ENCODE assay signal across 11 cellular contexts in genomic region chr15:75177360-75178071, GRCh38. TPM values are rescaled to one million over a fixed set of nuclear protein-coding genes. Genes with fewer than 3 reads are reported as not detected.
DNase-seq lines count a peak whose midpoint lies in the region; ATAC-seq and TF ChIP-seq lines count a peak whose summit lies in the region.
"Had no signal": no experiment of that assay in that cellular context is flagged by ENCODE, and none has a peak within 500 bp of the region (broad histone marks: within the 10 kb centered on the region; RNA-seq: fewer than 3 reads in every experiment).

No MANE protein-coding gene starts in this region.

- H2AFZ ChIP-seq in SK-N-SH (ENCODE audit: low read depth), result no peak overlapping the region

- CTCF ChIA-PET in SK-N-SH (lab: Yijun Ruan, JAX), result interaction anchor here (1.3 to 1.5 kb wide), 2 partner anchors 24 to 27 kb away, joined by 3 read pairs; partner anchors contain the start of gene C15orf39
- CTCF ChIA-PET in naive thymus-derived CD4-positive, alpha-beta T cell (lab: Charles Lee), result no interaction called here

- H3K4me3 ChIP-seq in SK-N-SH (ENCODE audit: low read depth in 2 of 2, low read length in 1 of 2) (no peak overlapping the region), upper lobe of right lung (no peak overlapping the region)
- no peak overlapping the region for H3K4me3 ChIP-seq in naive thymus-derived CD4-positive, alpha-beta T cell (ENCODE audit: low read length)

- intact Hi-C loops in naive thymus-derived CD4-positive, alpha-beta T cell (cut with micrococcal nuclease), result no loop called here
- intact Hi-C loops in upper lobe of right lung (cut with DNase I), result no loop called here

- ATAC-seq in SK-N-SH treated with all-trans-retinoic acid at 6 μM for 48 hours, result no peak
- ATAC-seq in naive thymus-derived CD4-positive, alpha-beta T cell, result peak; percentile 18
- ATAC-seq in upper lobe of right lung, result peak; percentile 29
- no peak for ATAC-seq in HG02885 (IDR thresholded peaks at IDR 0.05; ENCODE audit: poor library complexity, unreplicated experiment)
- ATAC-seq in HG02642 (IDR thresholded peaks at IDR 0.05; ENCODE audit: poor library complexity, unreplicated experiment), result no peak

- H3K9me2 ChIP-seq in SK-N-SH, result no peaks in the 10 kb centered on the region

- H3K36me3 Mint-ChIP-seq in naive thymus-derived CD4-positive, alpha-beta T cell, result no peaks in the 10 kb centered on the region

- H3K79me2 ChIP-seq in SK-N-SH (ENCODE audit: insufficient read depth), result no peaks in the 10 kb centered on the region

- peaks cover 7% of the 10 kb centered on the region for H3F3A ChIP-seq in SK-N-SH (replicated peaks; ENCODE audit: insufficient read depth)

- peak overlapping the region in 2 of 10 donors; percentile 11 to 55 for H3K4me3 Mint-ChIP-seq in naive thymus-derived CD4-positive, alpha-beta T cell

- H3K4me1 ChIP-seq in SK-N-SH (ENCODE audit: control insufficient read depth in 1 of 2, insufficient read depth in 2 of 2, low read depth in 1 of 2, low read length in 1 of 2) (peaks cover 12 to 32% of the 10 kb centered on the region in 2 experiments; a peak in 3 of 4 replicates), upper lobe of right lung (peaks cover 52% of the 10 kb centered on the region)
- H3K4me1 ChIP-seq in naive thymus-derived CD4-positive, alpha-beta T cell (ENCODE audit: control insufficient read depth in 2 of 2, insufficient read depth in 2 of 2, low read length in 2 of 2), result no peaks in the 10 kb centered on the region

- peaks cover 4 to 31% (median 7%) of the 10 kb centered on the region in 7 donors for H3K4me1 Mint-ChIP-seq in naive thymus-derived CD4-positive, alpha-beta T cell

- DNase-seq in SK-N-SH (peak; percentile 48), caudate nucleus (lab: John Stamatoyannopoulos, UW) (no peak), upper lobe of right lung (no peak), T1000 (lab: John Stamatoyannopoulos, UW) (no peak)
- no peak for DNase-seq in naive thymus-derived CD4-positive, alpha-beta T cell
- DNase-seq: 8988T, cortex of kidney, NCI-H187 treated with DMSO at 0.1 percent for 48 hours had no signal

- H3K4me2 ChIP-seq in SK-N-SH, result no peak overlapping the region

- 70% methylated on average over 5 of the region's 6 CpGs for WGBS in SK-N-SH (ENCODE audit: low lambda C conversion rate)

- H3K9me3 ChIP-seq in SK-N-SH, result no peaks in the 10 kb centered on the region
- no peaks in the 10 kb centered on the region for H3K9me3 ChIP-seq in naive thymus-derived CD4-positive, alpha-beta T cell (ENCODE audit: control insufficient read depth in 2 of 3, low read length in 3 of 3)
- no peaks in the 10 kb centered on the region for H3K9me3 ChIP-seq in upper lobe of right lung

- H3K9ac ChIP-seq in SK-N-SH, result no peak overlapping the region

- peaks cover 28 to 50% (median 40%) of the 10 kb centered on the region in 5 donors for H3K27me3 Mint-ChIP-seq in naive thymus-derived CD4-positive, alpha-beta T cell

- no peaks in the 10 kb centered on the region for H3K9me3 Mint-ChIP-seq in naive thymus-derived CD4-positive, alpha-beta T cell

- no peak for TF ChIP-seq RAD21 in SK-N-SH (IDR thresholded peaks at IDR 0.05; ENCODE audit: low read length)

- POLR2A ChIA-PET in SK-N-SH (lab: Yijun Ruan, JAX), result no interaction called here
- POLR2A ChIA-PET in naive thymus-derived CD4-positive, alpha-beta T cell (lab: Charles Lee), result no interaction called here

- TF ChIP-seq CTCF in SK-N-SH (IDR thresholded peaks at IDR 0.05) (no peak), upper lobe of right lung (IDR thresholded peaks at IDR 0.05) (no peak)

- H4K20me1 ChIP-seq in SK-N-SH (ENCODE audit: insufficient read depth), result no peaks in the 10 kb centered on the region

- H3K27me3 ChIP-seq in SK-N-SH (ENCODE audit: insufficient read depth) (no peaks in the 10 kb centered on the region), upper lobe of right lung (no peaks in the 10 kb centered on the region)
- peaks cover 0 to 7% of the 10 kb centered on the region in 2 donors for H3K27me3 ChIP-seq in naive thymus-derived CD4-positive, alpha-beta T cell (ENCODE audit: control insufficient read depth in 2 of 2, insufficient read depth in 2 of 2, low read length in 2 of 2)

- H3K27ac Mint-ChIP-seq in naive thymus-derived CD4-positive, alpha-beta T cell, result peak overlapping the region in 1 of 9 donors; percentile 81

- no peak for TF ChIP-seq EP300 in SK-N-SH (IDR thresholded peaks at IDR 0.05; ENCODE audit: borderline replicate concordance in 1 of 2, low read depth in 1 of 2, low read length in 1 of 2)

- H3K27ac ChIP-seq in SK-N-SH (ENCODE audit: low read depth in 2 of 2, low read length in 1 of 2) (no peak overlapping the region), caudate nucleus (ENCODE audit: low read depth, low read length) (peak overlapping the region; percentile 15), upper lobe of right lung (peak overlapping the region; percentile 72)
- H3K27ac ChIP-seq in naive thymus-derived CD4-positive, alpha-beta T cell (ENCODE audit: low read depth, low read length), result no peak overlapping the region

- no peaks in the 10 kb centered on the region for H3K36me3 ChIP-seq in SK-N-SH (replicated peaks in 1 of 2; ENCODE audit: control insufficient read depth in 1 of 2, insufficient read depth in 2 of 2, low read length in 1 of 2)
- H3K36me3 ChIP-seq in naive thymus-derived CD4-positive, alpha-beta T cell (ENCODE audit: control insufficient read depth in 2 of 3, insufficient read depth in 3 of 3, low read length in 3 of 3), result no peaks in the 10 kb centered on the region
- no peaks in the 10 kb centered on the region for H3K36me3 ChIP-seq in upper lobe of right lung

TF ChIP-seq in SK-N-SH, 30 proteins besides CTCF, POLR2A, EP300 and RAD21 (continues in another document):
- TF ChIP-seq, protein P1, sequence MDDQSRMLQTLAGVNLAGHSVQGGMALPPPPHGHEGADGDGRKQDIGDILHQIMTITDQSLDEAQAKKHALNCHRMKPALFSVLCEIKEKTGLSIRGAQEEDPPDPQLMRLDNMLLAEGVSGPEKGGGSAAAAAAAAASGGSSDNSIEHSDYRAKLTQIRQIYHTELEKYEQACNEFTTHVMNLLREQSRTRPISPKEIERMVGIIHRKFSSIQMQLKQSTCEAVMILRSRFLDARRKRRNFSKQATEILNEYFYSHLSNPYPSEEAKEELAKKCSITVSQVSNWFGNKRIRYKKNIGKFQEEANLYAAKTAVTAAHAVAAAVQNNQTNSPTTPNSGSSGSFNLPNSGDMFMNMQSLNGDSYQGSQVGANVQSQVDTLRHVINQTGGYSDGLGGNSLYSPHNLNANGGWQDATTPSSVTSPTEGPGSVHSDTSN (IDR thresholded peaks at IDR 0.05), result no peak
- TF ChIP-seq, protein P2, sequence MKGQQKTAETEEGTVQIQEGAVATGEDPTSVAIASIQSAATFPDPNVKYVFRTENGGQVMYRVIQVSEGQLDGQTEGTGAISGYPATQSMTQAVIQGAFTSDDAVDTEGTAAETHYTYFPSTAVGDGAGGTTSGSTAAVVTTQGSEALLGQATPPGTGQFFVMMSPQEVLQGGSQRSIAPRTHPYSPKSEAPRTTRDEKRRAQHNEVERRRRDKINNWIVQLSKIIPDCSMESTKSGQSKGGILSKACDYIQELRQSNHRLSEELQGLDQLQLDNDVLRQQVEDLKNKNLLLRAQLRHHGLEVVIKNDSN (IDR thresholded peaks at IDR 0.05; ENCODE audit: borderline replicate concordance, low read depth), result no peak

TF ChIP-seq in SK-N-SH treated with all-trans-retinoic acid at 6 μM for 48 hours, 23 proteins besides CTCF, POLR2A, EP300 and RAD21:
- TF ChIP-seq ISL1 (CRISPR knock-in tag; IDR thresholded peaks at IDR 0.05) (no peak), CSDC2 (CRISPR knock-in tag; IDR thresholded peaks at IDR 0.05) (no peak), ZNF8 (CRISPR knock-in tag; IDR thresholded peaks at IDR 0.05) (no peak)

RNA-seq across cellular contexts. Expression of gene C15orf39, which starts 24.2 kb away (rescaled TPM):
- 1.6 and 2.5 TPM in 2 replicates for polyA plus RNA-seq in SK-N-SH (2012; rRNA removed)
- polyA plus RNA-seq in SK-N-SH (2012; cell fraction: cytosol; rRNA removed), result 0.91 and 1.3 TPM in 2 replicates
- polyA plus RNA-seq in SK-N-SH (2012; cell fraction: nucleus; rRNA removed), result 2.9 and 3.2 TPM in 2 replicates
- total RNA-seq in naive thymus-derived CD4-positive, alpha-beta T cell, result 100 to 1,000 TPM in 1 of 5 experiments, 10 to 100 TPM in 4; 30.9 to 124 (median 50.5) TPM
- 1 to 10 TPM; 2.1 to 6.1 TPM for polyA plus RNA-seq in naive thymus-derived CD4-positive, alpha-beta T cell
- total RNA-seq in upper lobe of right lung, result 33.3 TPM

Comparison
In these comparisons a context has a peak if more than half of its experiments do, and no peak if none do; other contexts are left out.
1. H3K27ac ChIP-seq: peak in caudate nucleus (single experiment) and upper lobe of right lung (single experiment); none in SK-N-SH (0 of 2) and naive thymus-derived CD4-positive, alpha-beta T cell (single experiment).
2. ATAC-seq: peak in naive thymus-derived CD4-positive, alpha-beta T cell (single experiment) and upper lobe of right lung (single experiment); none in SK-N-SH treated with all-trans-retinoic acid at 6 μM for 48 hours (single experiment), HG02885 (single experiment) and HG02642 (single experiment).